ENCODE assay signal across 29 cellular contexts in genomic region chr15:73210630-73211029, GRCh38.
"Had no signal": no experiment of that assay in that cellular context is flagged by ENCODE, and none has a peak within 500 bp of the region (broad histone marks: within the 10 kb centered on the region; RNA-seq: fewer than 3 reads in every experiment).

No MANE protein-coding gene starts in this region.

- H3K27ac ChIP-seq: neutrophil, parathyroid adenoma, psoas muscle, right lobe of liver, sigmoid colon, spleen, suprapubic skin, testis, tibial artery, transverse colon, upper lobe of right lung, uterus had no signal

- H3K27me3 ChIP-seq: right lobe of liver, sigmoid colon, spleen, suprapubic skin, testis, tibial artery, transverse colon, upper lobe of right lung, uterus had no signal

- H3K4me1 ChIP-seq: parathyroid adenoma, right lobe of liver, sigmoid colon, spleen, suprapubic skin, testis, upper lobe of right lung, uterus had no signal

- ATAC-seq: naive thymus-derived CD8-positive, alpha-beta T cell; natural killer cell treated with Interleukin-12 subunit alpha and Interleukin-12 subunit beta and Interleukin-15 and Interleukin-18, amount 100 ng/mL, for 72 hours; psoas muscle; right cardiac atrium; right lobe of liver; stimulated activated memory B cell treated with anti-CD40 and anti-IgM and Interleukin-4, amounts not matched to agents 10 μg/mL and 1 μg/mL and 100 μg/mL, for 72 hours; stimulated activated naive CD8-positive, alpha-beta T cell treated with anti-CD3 and anti-CD28 coated beads, Interleukin-15, amount 100 ng/mL, for 72 hours; stimulated activated naive CD8-positive, alpha-beta T cell treated with anti-CD3 and anti-CD28 coated beads, Interleukin-15, Interleukin-2, amounts not matched to agents 100 U/mL and 50 U/mL, for 24 hours; upper lobe of right lung had no signal

- FAIRE-seq: small intestine had no signal

- H3K9me3 ChIP-seq: neutrophil, psoas muscle, right lobe of liver, sigmoid colon, suprapubic skin, testis, tibial artery, transverse colon, upper lobe of right lung, uterus had no signal

- DNase-seq: naive thymus-derived CD8-positive, alpha-beta T cell; nephron progenitor cell; nucleus accumbens; posterior cingulate gyrus; psoas muscle; right cardiac atrium; right lobe of liver; sigmoid colon; small intestine; spleen; stimulated activated CD4-positive, alpha-beta T cell treated with anti-CD3 and anti-CD28 coated beads, Interleukin-12 subunit alpha, Interleukin-12 subunit beta, amount 100 ng/mL, for 4 hours; stimulated activated CD4-positive, alpha-beta T cell treated with anti-CD3 and anti-CD28 coated beads, Interleukin-1b, Interleukin-23, amount 100 ng/mL, for 48 hours; stimulated activated CD4-positive, alpha-beta T cell treated with anti-CD3 and anti-CD28 coated beads, Interleukin-4, amount 100 ng/mL, for 1 hour; stimulated activated CD4-positive, alpha-beta T cell treated with anti-CD3 and anti-CD28 coated beads, Interleukin-4, amount 100 ng/mL, for 4 hours; stimulated activated CD8-positive, alpha-beta memory T cell treated with anti-CD3 and anti-CD28 coated beads, Interleukin-4, amount 100 ng/mL, for 48 hours; stimulated activated naive CD4-positive, alpha-beta T cell; stimulated activated naive CD8-positive, alpha-beta T cell treated with anti-CD3 and anti-CD28 coated beads, Interleukin-15, amount 100 ng/mL, for 72 hours; stimulated activated naive CD8-positive, alpha-beta T cell treated with anti-CD3 and anti-CD28 coated beads, Interleukin-15, Interleukin-2, amounts not matched to agents 100 U/mL and 50 U/mL, for 24 hours; substantia nigra; testis; tibial artery; transverse colon; upper lobe of right lung; uterus had no signal

- H3K4me3 ChIP-seq: psoas muscle, right lobe of liver, sigmoid colon, spleen, suprapubic skin, testis, tibial artery, transverse colon, upper lobe of right lung, uterus had no signal

- H3K36me3 ChIP-seq: neutrophil, right lobe of liver, sigmoid colon, spleen, suprapubic skin, tibial artery, transverse colon, upper lobe of right lung, uterus had no signal
